Comparison of ENCODE assay signal across 18 cellular contexts in the genomic region with DNA sequence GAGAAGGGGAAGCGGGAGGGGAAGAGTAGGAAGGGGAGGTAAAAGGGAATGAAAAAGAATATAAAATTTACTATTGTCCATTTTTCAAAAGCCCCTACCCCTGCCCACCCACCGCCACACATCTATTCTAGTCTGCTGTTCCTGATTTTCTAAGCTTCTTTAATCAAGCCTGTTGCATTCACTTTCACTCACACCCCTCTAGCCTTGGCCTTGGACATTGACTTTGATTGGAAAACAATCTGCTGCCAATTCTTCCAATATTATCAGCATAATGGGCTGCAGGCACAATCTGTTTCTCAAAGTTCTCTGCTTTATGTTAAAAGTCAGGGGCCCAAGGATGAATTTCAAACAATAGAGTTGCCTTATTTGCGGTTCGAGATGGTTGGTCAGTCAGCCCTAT.
"Had no signal": no experiment of that assay in that cellular context is flagged by ENCODE, and none has a peak within 500 bp of the region (broad histone marks: within the 10 kb centered on the region; RNA-seq: fewer than 3 reads in every experiment).

No MANE protein-coding gene starts in this region.

- H3K36me3 Mint-ChIP-seq: activated naive CD4-positive, alpha-beta T cell treated with anti-CD3 and anti-CD28 coated beads, Interleukin-2, amount 50 U/mL, for 24 hours; natural killer cell treated with Interleukin-12 subunit alpha and Interleukin-12 subunit beta and Interleukin-15 and Interleukin-18, amount 100 ng/mL, for 72 hours; WTC11 had no signal

- H3K27ac Mint-ChIP-seq: activated naive CD4-positive, alpha-beta T cell treated with anti-CD3 and anti-CD28 coated beads, Interleukin-2, amount 50 U/mL, for 24 hours; natural killer cell treated with Interleukin-12 subunit alpha and Interleukin-12 subunit beta and Interleukin-15 and Interleukin-18, amount 100 ng/mL, for 72 hours; T-helper 1 cell treated with Interleukin-12 subunit alpha and Interleukin-12 subunit beta and Interleukin-4 antibody, amounts not matched to agents 30 μg/mL and 1 μg/mL, for 36 hours; WTC11 had no signal

- H2AFZ ChIP-seq: parathyroid adenoma had no signal

- H3K4me1 ChIP-seq: gastrocnemius medialis, parathyroid adenoma, spleen, upper lobe of right lung had no signal

- H3K9me3 Mint-ChIP-seq: activated naive CD4-positive, alpha-beta T cell treated with anti-CD3 and anti-CD28 coated beads, Interleukin-2, amount 50 U/mL, for 24 hours; natural killer cell treated with Interleukin-12 subunit alpha and Interleukin-12 subunit beta and Interleukin-15 and Interleukin-18, amount 100 ng/mL, for 72 hours; T-helper 1 cell treated with Interleukin-12 subunit alpha and Interleukin-12 subunit beta and Interleukin-4 antibody, amounts not matched to agents 30 μg/mL and 1 μg/mL, for 36 hours had no signal

- H3K4me1 Mint-ChIP-seq: WTC11 had no signal

- H3K9ac ChIP-seq: parathyroid adenoma had no signal

- H3K4me3 ChIP-seq: gastrocnemius medialis, heart left ventricle, right lobe of liver, spleen, upper lobe of right lung had no signal

- DNase-seq: activated gamma-delta T cell treated with Interleukin-2 at 50 U/mL for 16 hours; activated T-cell treated with anti-CD3 and anti-CD28 coated beads, Interleukin-2, amount 50 U/mL, for 1 hour; anterior cingulate cortex; central memory CD4-positive, alpha-beta T cell; effector memory CD4-positive, alpha-beta T cell; gastrocnemius medialis; midbrain; right lobe of liver; spleen; stimulated activated CD4-positive, alpha-beta T cell treated with anti-CD3 and anti-CD28 coated beads, Interleukin-4, amount 100 ng/mL, for 24 hours; stimulated activated naive CD4-positive, alpha-beta T cell treated with Interleukin-2 at 50 U/mL for 16 hours; upper lobe of right lung had no signal

- H3K27ac ChIP-seq: gastrocnemius medialis, parathyroid adenoma, right lobe of liver, spleen, upper lobe of right lung had no signal

- H3K79me2 ChIP-seq: parathyroid adenoma had no signal

- H3K9me3 ChIP-seq: gastrocnemius medialis, right lobe of liver, spleen, upper lobe of right lung had no signal

- H3K36me3 ChIP-seq: gastrocnemius medialis, heart left ventricle, right lobe of liver, spleen, upper lobe of right lung had no signal

- H3K27me3 ChIP-seq: gastrocnemius medialis, right lobe of liver, upper lobe of right lung had no signal

- H3K4me3 Mint-ChIP-seq: activated naive CD4-positive, alpha-beta T cell treated with anti-CD3 and anti-CD28 coated beads, Interleukin-2, amount 50 U/mL, for 24 hours; natural killer cell treated with Interleukin-12 subunit alpha and Interleukin-12 subunit beta and Interleukin-15 and Interleukin-18, amount 100 ng/mL, for 72 hours; T-helper 1 cell treated with Interleukin-12 subunit alpha and Interleukin-12 subunit beta and Interleukin-4 antibody, amounts not matched to agents 30 μg/mL and 1 μg/mL, for 36 hours; WTC11 had no signal
